In genomic region chr16:4111748-4112696, GRCh38 we compare ENCODE assay signal across 8 cellular contexts. TPM values are rescaled to one million over a fixed set of nuclear protein-coding genes. Genes with fewer than 3 reads are reported as not detected.
DNase-seq lines count a peak whose midpoint lies in the region; TF ChIP-seq lines count a peak whose summit lies in the region.

No MANE protein-coding gene starts in this region.

- peaks cover 34% of the 10 kb centered on the region for H3K4me1 ChIP-seq in CD8-positive, alpha-beta memory T cell (ENCODE audit: insufficient read depth, low read length)
- H3K4me1 ChIP-seq in duodenal mucosa (ENCODE audit: control insufficient read depth in 1 of 2, insufficient read depth in 2 of 2, low read length in 2 of 2), result peaks cover 42 to 46% of the 10 kb centered on the region in 2 donors

- CTCF ChIA-PET in CD8-positive, alpha-beta memory T cell (lab: Charles Lee), result interaction anchor here (1.0 kb wide), 1 partner anchor 142 kb away, joined by 3 read pairs; no protein-coding TSS in a partner anchor

- no peaks in the 10 kb centered on the region for H3K27me3 ChIP-seq in CD8-positive, alpha-beta memory T cell (ENCODE audit: insufficient read depth, low read length, poor library complexity, severe bottlenecking)
- H3K27me3 ChIP-seq in duodenal mucosa (ENCODE audit: control insufficient read depth in 1 of 2, insufficient read depth in 2 of 2, low read length in 2 of 2), result no peaks in the 10 kb centered on the region

- H3K9ac ChIP-seq in duodenal mucosa (ENCODE audit: low read depth in 1 of 2, low read length in 2 of 2), result peak overlapping the region in 1 of 2 donors; percentile 48

- H3K27ac Mint-ChIP-seq in CD8-positive, alpha-beta memory T cell, result peak overlapping the region in 7 of 8 donors; percentile 22 to 76 (median 75)
- H3K27ac Mint-ChIP-seq in neural crest cell (ENCODE audit: unreplicated experiment), result no peak overlapping the region

- DNase-seq in CD8-positive, alpha-beta memory T cell, result no peak
- DNase-seq in NCI-H748 (lab: John Stamatoyannopoulos, UW; ENCODE audit: unreplicated experiment) (peak; percentile 7), neural crest cell (ENCODE audit: low read depth, low spot score) (no peak), H4 (ENCODE audit: low spot score) (no peak), NCI-H1417 treated with DMSO at 0.1 percent for 48 hours (lab: John Stamatoyannopoulos, UW) (no peak), AG08396 (ENCODE audit: low spot score) (no peak)
- DNase-seq in activated CD8-positive, alpha-beta memory T cell treated with anti-CD3 and anti-CD28 coated beads, Interleukin-2, amount 50 U/mL, for 48 hours, result no peak

- H3K9me3 Mint-ChIP-seq in CD8-positive, alpha-beta memory T cell, result peaks cover 0 to 1% (median 0%) of the 10 kb centered on the region in 5 donors
- no peaks in the 10 kb centered on the region for H3K9me3 Mint-ChIP-seq in neural crest cell

- no peak for TF ChIP-seq CTCF in neural crest cell (conservative IDR thresholded peaks at IDR 0.05)

- H3K36me3 ChIP-seq in CD8-positive, alpha-beta memory T cell (ENCODE audit: insufficient read depth, low read length), result no peaks in the 10 kb centered on the region
- no peaks in the 10 kb centered on the region for H3K36me3 ChIP-seq in duodenal mucosa (ENCODE audit: control insufficient read depth in 1 of 2, insufficient read depth in 2 of 2, low read length in 2 of 2)

- H3K27me3 Mint-ChIP-seq in CD8-positive, alpha-beta memory T cell, result peaks cover 0 to 2% of the 10 kb centered on the region in 2 donors
- peaks cover 13% of the 10 kb centered on the region for H3K27me3 Mint-ChIP-seq in neural crest cell (ENCODE audit: low read depth)

- H3K36me3 Mint-ChIP-seq in CD8-positive, alpha-beta memory T cell, result peaks cover 0 to 7% (median 1%) of the 10 kb centered on the region in 3 donors
- H3K36me3 Mint-ChIP-seq in neural crest cell (ENCODE audit: low read depth), result peaks cover 6% of the 10 kb centered on the region

- H3K4me3 ChIP-seq in CD8-positive, alpha-beta memory T cell (ENCODE audit: low read length), result no peak overlapping the region
- peak overlapping the region; percentile 46 to 70 for H3K4me3 ChIP-seq in duodenal mucosa (ENCODE audit: low read depth in 1 of 2, low read length in 2 of 2)

- H3K4me3 Mint-ChIP-seq in CD8-positive, alpha-beta memory T cell, result peak overlapping the region; percentile 54 to 93 (median 80)
- peak overlapping the region; percentile 85 for H3K4me3 Mint-ChIP-seq in neural crest cell

- POLR2A ChIA-PET in CD8-positive, alpha-beta memory T cell (lab: Charles Lee), result interaction anchor here (0.6 to 0.8 kb wide), 3 partner anchors 9 to 151 kb away, joined by 4 to 6 read pairs (median 5); no protein-coding TSS in a partner anchor

- H3K27ac ChIP-seq in CD8-positive, alpha-beta memory T cell (ENCODE audit: low read depth, low read length), result no peak overlapping the region
- H3K27ac ChIP-seq in duodenal mucosa (ENCODE audit: low read depth, low read length), result no peak overlapping the region

- peaks cover 51 to 72% (median 63%) of the 10 kb centered on the region in 3 donors for H3K4me1 Mint-ChIP-seq in CD8-positive, alpha-beta memory T cell
- peaks cover 52% of the 10 kb centered on the region for H3K4me1 Mint-ChIP-seq in neural crest cell

- no peaks in the 10 kb centered on the region for H3K9me3 ChIP-seq in CD8-positive, alpha-beta memory T cell (ENCODE audit: low read length)
- H3K9me3 ChIP-seq in duodenal mucosa (ENCODE audit: control insufficient read depth in 1 of 2, low read length in 2 of 2), result no peaks in the 10 kb centered on the region

RNA-seq across cellular contexts. Expression of gene ADCY9, which starts 4.2 kb away (rescaled TPM):
- 1 to 10 TPM; 8.2 to 9.2 TPM for total RNA-seq in CD8-positive, alpha-beta memory T cell
- 1.2 TPM for polyA plus RNA-seq in CD8-positive, alpha-beta memory T cell
- total RNA-seq in neural crest cell, result 9.4 and 11.6 TPM in 2 replicates
- total RNA-seq in H4 (2014; rRNA removed; shearing (Covaris generic)), result 3.9 and 5.1 TPM in 2 replicates
